22 cellular contexts compared by ENCODE assay signal in genomic region chr12:25271486-25272098, GRCh38.
"Had no signal": no experiment of that assay in that cellular context is flagged by ENCODE, and none has a peak within 500 bp of the region (broad histone marks: within the 10 kb centered on the region; RNA-seq: fewer than 3 reads in every experiment).

No MANE protein-coding gene starts in this region.

- DNase-seq: activated CD4-positive, alpha-beta memory T cell treated with anti-CD3 and anti-CD28 coated beads for 36 hours; activated CD4-positive, alpha-beta T cell treated with anti-CD3 and anti-CD28 coated beads for 48 hours; activated CD4-positive, CD25-positive, alpha-beta regulatory T cell treated with anti-CD3 and anti-CD28 coated beads, Interleukin-2, amount 50 U/mL, for 72 hours; activated CD8-positive, alpha-beta memory T cell treated with anti-CD3 and anti-CD28 coated beads for 24 hours; activated naive CD4-positive, alpha-beta T cell treated with anti-CD3 and anti-CD28 coated beads, Interleukin-2, amount 50 U/mL, for 16 hours; activated naive CD8-positive, alpha-beta T cell treated with anti-CD3 and anti-CD28 coated beads, Interleukin-2, amount 10 ng/mL, durations not matched to agents 7 days and 5 days; activated T-cell treated with anti-CD3 and anti-CD28 coated beads, Interleukin-2, amount 50 U/mL, for 4 hours; adrenal gland; aorta; caudate nucleus; NCI-H1105 treated with DMSO at 0.1 percent for 48 hours; NCI-H1436 treated with DMSO at 0.1 percent for 48 hours; NCI-H187; NCI-H2081; NCI-H446; NCI-H524; PC-9; SHP77 treated with DMSO at 0.1 percent for 48 hours; T-helper 17 cell; T-helper 9 cell had no signal

- H3K4me2 ChIP-seq: PC-9 had no signal

- H3K4me1 ChIP-seq: adrenal gland, breast epithelium had no signal

- H2AFZ ChIP-seq: PC-9 had no signal

- ATAC-seq: activated T-cell treated with anti-CD3 and anti-CD28 coated beads, Interleukin-2, amount 50 U/mL, for 4 hours; T-helper 17 cell; WTC11 had no signal

- H3K27ac ChIP-seq: adrenal gland, breast epithelium, PC-9 had no signal

- H3K27me3 ChIP-seq: adrenal gland, breast epithelium had no signal

- H3K4me3 ChIP-seq: adrenal gland, breast epithelium, PC-9 had no signal

- H3K36me3 ChIP-seq: adrenal gland, breast epithelium had no signal

- H3K9me3 ChIP-seq: adrenal gland, breast epithelium had no signal
